Comparison of ENCODE assay signal across 8 cellular contexts in the genomic region with DNA sequence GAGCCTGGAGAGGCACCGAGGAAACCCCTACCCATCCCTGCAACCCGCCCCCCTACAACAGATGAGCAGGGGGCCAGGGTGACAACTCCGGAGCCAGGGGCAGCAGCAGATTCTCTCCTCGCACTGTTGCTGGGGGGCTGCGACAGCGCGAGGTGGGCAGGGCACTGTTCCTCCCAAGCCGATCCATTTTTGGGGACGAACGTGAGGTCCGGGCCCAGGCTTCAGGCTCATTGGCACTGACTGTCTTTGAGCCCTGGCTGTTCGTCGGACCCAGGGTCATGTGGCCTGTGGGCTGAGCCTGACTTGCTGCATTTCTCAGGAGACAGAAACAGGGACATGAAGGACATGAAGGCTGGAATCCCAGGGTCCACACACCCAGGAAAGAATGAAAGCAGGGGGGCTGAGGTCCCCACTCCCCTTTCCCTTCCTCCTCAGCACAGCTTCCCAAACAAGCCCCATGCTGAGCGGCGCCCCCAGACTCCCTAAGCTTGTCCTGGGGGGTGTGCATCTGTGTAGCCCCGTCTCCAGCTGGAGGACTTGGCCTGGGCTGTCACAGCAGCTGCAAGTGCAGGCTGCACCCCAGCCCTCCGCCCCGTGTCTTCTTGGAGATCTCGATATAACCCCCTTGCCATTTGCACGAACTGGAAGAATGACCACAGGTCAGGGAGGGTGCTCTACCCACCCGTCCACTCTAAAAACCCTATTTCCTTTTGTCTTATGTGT. TPM values are rescaled to one million over a fixed set of nuclear protein-coding genes. Genes with fewer than 3 reads are reported as not detected.
DNase-seq lines count a peak whose midpoint lies in the region; ATAC-seq and TF ChIP-seq lines count a peak whose summit lies in the region.
"Had no signal": no experiment of that assay in that cellular context is flagged by ENCODE, and none has a peak within 500 bp of the region (broad histone marks: within the 10 kb centered on the region; RNA-seq: fewer than 3 reads in every experiment).

No MANE protein-coding gene starts in this region.

- H3K27ac Mint-ChIP-seq in nephron progenitor cell = peak overlapping the region; percentile 80

- WGBS in esophagus muscularis mucosa = 28% methylated on average over 17 of the region's 21 CpGs

- no peaks in the 10 kb centered on the region for H3K9me3 Mint-ChIP-seq in nephron progenitor cell

- H3K4me3 ChIP-seq in RWPE2 (ENCODE audit: severe bottlenecking) = no peak overlapping the region
- H3K4me3 ChIP-seq in esophagus muscularis mucosa = peak overlapping the region; percentile 39 to 54 (median 42)
- peak overlapping the region; percentile 24 to 26 for H3K4me3 ChIP-seq in uterus
- H3K4me3 ChIP-seq: K562 had no signal

- peaks cover 65% of the 10 kb centered on the region for H3K4me1 Mint-ChIP-seq in nephron progenitor cell

- no peak overlapping the region for H3K4me3 Mint-ChIP-seq in nephron progenitor cell

- TF ChIP-seq CTCF in RWPE2 (IDR thresholded peaks at IDR 0.05; ENCODE audit: poor library complexity, severe bottlenecking) (no peak), esophagus muscularis mucosa (IDR thresholded peaks at IDR 0.05) (no peak), nephron progenitor cell (IDR thresholded peaks at IDR 0.05) (no peak), uterus (IDR thresholded peaks at IDR 0.05) (no peak), GM10266 (IDR thresholded peaks at IDR 0.05; ENCODE audit: control insufficient read depth, insufficient read depth, low read depth, missing control alignments) (no peak)

- H3K4me1 ChIP-seq in RWPE2 (ENCODE audit: insufficient read depth, poor library complexity, severe bottlenecking) = peaks cover 32% of the 10 kb centered on the region
- peaks cover 77 to 100% (median 93%) of the 10 kb centered on the region in 4 donors for H3K4me1 ChIP-seq in esophagus muscularis mucosa
- H3K4me1 ChIP-seq in uterus = peaks cover 20 to 34% of the 10 kb centered on the region in 2 donors

- intact Hi-C loops in esophagus muscularis mucosa (cut with DNase I) = loop anchor here (5.0 kb wide), 1 partner anchor 38 kb away; no protein-coding TSS in a partner anchor
- intact Hi-C loops in uterus (cut with DNase I; ENCODE audit: low total_unique reads) = no loop called here

- TF ChIP-seq POLR2A in esophagus muscularis mucosa (IDR thresholded peaks at IDR 0.05; ENCODE audit: low read depth) (no peak), uterus (IDR thresholded peaks at IDR 0.05) (peak in 1 of 2 donors; percentile 2)

- no peak for ATAC-seq in RWPE2 (ENCODE audit: low read depth)

- no peak for TF ChIP-seq EP300 in esophagus muscularis mucosa (IDR thresholded peaks at IDR 0.05)

- H3K27ac ChIP-seq in RWPE2 (ENCODE audit: poor library complexity, severe bottlenecking) (peak overlapping the region; percentile 89), esophagus muscularis mucosa (replicated peaks in 1 of 4) (peak overlapping the region; percentile 89 to 95 (median 91)), uterus (peak overlapping the region; percentile 89 to 98)

- no peaks in the 10 kb centered on the region for H3K36me3 ChIP-seq in RWPE2 (ENCODE audit: low read depth)
- no peaks in the 10 kb centered on the region for H3K36me3 ChIP-seq in esophagus muscularis mucosa
- H3K36me3 ChIP-seq in uterus = no peaks in the 10 kb centered on the region

- H3K27me3 ChIP-seq in RWPE2 (ENCODE audit: insufficient read depth, poor library complexity, severe bottlenecking) (no peaks in the 10 kb centered on the region), esophagus muscularis mucosa (no peaks in the 10 kb centered on the region), uterus (no peaks in the 10 kb centered on the region)

- DNase-seq in RWPE2 (ENCODE audit: low spot score) = no peak
- no peak for DNase-seq in esophagus muscularis mucosa (ENCODE audit: extremely low spot score)
- DNase-seq in nephron progenitor cell = no peak
- DNase-seq in uterus = peak in 1 of 2 donors; percentile 37
- no peak for DNase-seq in GM10266 (ENCODE audit: extremely low spot score)
- DNase-seq in CD1c-positive myeloid dendritic cell (ENCODE audit: extremely low spot score) = no peak
- DNase-seq in DMS79 treated with DMSO at 0.1 percent for 48 hours (lab: John Stamatoyannopoulos, UW) = no peak

- H3K27me3 Mint-ChIP-seq in nephron progenitor cell (ENCODE audit: low read depth, poor library complexity) = no peaks in the 10 kb centered on the region

- H3K36me3 Mint-ChIP-seq in nephron progenitor cell (ENCODE audit: low read depth) = peaks cover 8% of the 10 kb centered on the region

- H3K9me3 ChIP-seq in RWPE2 (ENCODE audit: severe bottlenecking) (no peaks in the 10 kb centered on the region), esophagus muscularis mucosa (no peaks in the 10 kb centered on the region), uterus (no peaks in the 10 kb centered on the region)

RNA-seq across cellular contexts. Expression of a gene that starts 18.7 kb away (rescaled TPM):
- total RNA-seq in esophagus muscularis mucosa (1 to 10 TPM in 3 of 4 donors, under 1 TPM in 1; 0.78 to 6.6 (median 2.3) TPM), uterus (10 to 100 TPM in 1 of 4 donors, 1 to 10 TPM in 2, not detected in 1; 1.8 to 14.5 (median 3.8) TPM)
- total RNA-seq: K562 had no signal

RNA-seq across cellular contexts. Expression of a gene that starts 40.9 kb away (rescaled TPM):
- total RNA-seq in esophagus muscularis mucosa (100 to 1,000 TPM; 177 to 315 (median 229) TPM), uterus (100 to 1,000 TPM; 119 to 399 (median 127) TPM)

RNA-seq across cellular contexts. Expression of a gene that starts 43.7 kb away (rescaled TPM):
- total RNA-seq in esophagus muscularis mucosa (10 to 100 TPM; 23.3 to 44.7 (median 32.2) TPM), uterus (100 to 1,000 TPM in 1 of 4 donors, 10 to 100 TPM in 2, 1 to 10 TPM in 1; 6.5 to 102 (median 31.9) TPM)
